In the genomic region with DNA sequence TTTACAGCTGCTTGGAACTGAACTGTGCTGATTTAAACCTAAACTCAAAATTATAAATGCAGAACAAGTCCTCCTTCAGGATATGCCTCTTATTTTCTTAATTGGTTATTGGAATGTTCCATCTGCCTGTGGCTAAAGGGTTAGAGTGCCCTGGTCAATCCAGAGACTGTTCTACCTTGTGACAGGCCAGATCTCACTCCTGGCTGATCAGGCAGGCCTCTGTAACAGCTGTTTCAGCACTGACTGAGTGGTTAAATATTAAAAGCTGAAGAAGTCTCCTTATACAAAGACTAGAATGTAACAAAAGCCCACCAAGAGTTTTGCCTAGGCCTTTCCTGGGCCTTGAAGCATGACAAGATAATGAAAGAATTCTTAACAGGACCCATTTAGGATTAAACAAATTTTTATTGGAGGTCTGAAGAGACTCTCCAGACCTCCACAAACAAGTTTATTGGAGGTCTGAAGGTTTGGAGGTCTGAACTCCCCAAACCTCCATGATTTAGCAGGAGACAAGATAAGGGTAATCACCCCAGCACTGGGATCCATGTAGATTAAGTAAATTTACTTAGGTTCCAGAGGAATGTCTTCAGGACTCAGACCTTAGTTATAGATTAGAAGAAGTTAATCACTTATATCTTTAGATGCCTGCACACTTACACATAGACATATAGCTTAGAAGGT, we compare ENCODE assay signal across 18 cellular contexts. TPM values are rescaled to one million over a fixed set of nuclear protein-coding genes. Genes with fewer than 3 reads are reported as not detected.
DNase-seq lines count a peak whose midpoint lies in the region; ATAC-seq and TF ChIP-seq lines count a peak whose summit lies in the region.
"Had no signal": no experiment of that assay in that cellular context is flagged by ENCODE, and none has a peak within 500 bp of the region (broad histone marks: within the 10 kb centered on the region; RNA-seq: fewer than 3 reads in every experiment).

No MANE protein-coding gene starts in this region.

- no peak overlapping the region for H3K27ac Mint-ChIP-seq in activated CD8-positive, alpha-beta memory T cell treated with anti-CD3 and anti-CD28 coated beads, Interleukin-2, amount 10 ng/mL, durations not matched to agents 7 days and 5 days
- H3K27ac Mint-ChIP-seq: CD4-positive, alpha-beta memory T cell had no signal

- no peaks in the 10 kb centered on the region for H3K79me2 ChIP-seq in SK-N-SH (ENCODE audit: insufficient read depth)

- no peak for TF ChIP-seq RAD21 in SK-N-SH (IDR thresholded peaks at IDR 0.05; ENCODE audit: low read length)

- H3K27ac ChIP-seq in ascending aorta: peak overlapping the region; percentile 65 to 79
- H3K27ac ChIP-seq in SK-N-SH (ENCODE audit: low read depth in 2 of 2, low read length in 1 of 2): no peak overlapping the region
- H3K27ac ChIP-seq in WERI-Rb-1: no peak overlapping the region
- H3K27ac ChIP-seq: Peyer's patch had no signal

- peaks cover 0 to 8% of the 10 kb centered on the region in 2 donors for H3K9me3 ChIP-seq in ascending aorta
- no peaks in the 10 kb centered on the region; the same call in 1 of the 2 replicates for H3K9me3 ChIP-seq in SK-N-SH
- no peaks in the 10 kb centered on the region for H3K9me3 ChIP-seq in WERI-Rb-1 (ENCODE audit: severe bottlenecking)
- H3K9me3 ChIP-seq: BE2C had no signal

- H3K27me3 Mint-ChIP-seq in activated CD8-positive, alpha-beta memory T cell treated with anti-CD3 and anti-CD28 coated beads, Interleukin-2, amount 10 ng/mL, durations not matched to agents 7 days and 5 days: peaks cover 15% of the 10 kb centered on the region

- H3K36me3 ChIP-seq in ascending aorta (no peaks in the 10 kb centered on the region), SK-N-SH (replicated peaks in 1 of 2; ENCODE audit: control insufficient read depth in 1 of 2, insufficient read depth in 2 of 2, low read length in 1 of 2) (no peaks in the 10 kb centered on the region), WERI-Rb-1 (no peaks in the 10 kb centered on the region)
- H3K36me3 ChIP-seq: BE2C, Peyer's patch had no signal

- no peak for DNase-seq in ascending aorta (ENCODE audit: low spot score in 2 of 2)
- DNase-seq in kidney tubule cell (ENCODE audit: low spot score): peak; percentile 30
- DNase-seq in SK-N-SH: no peak
- DNase-seq in activated CD8-positive, alpha-beta memory T cell treated with anti-CD3 and anti-CD28 coated beads, Interleukin-2, amount 10 ng/mL, durations not matched to agents 7 days and 5 days: no peak
- DNase-seq in WERI-Rb-1: no peak
- DNase-seq: BE2C; CD4-positive, alpha-beta memory T cell; DND-41; GF-D8; HCEC 1CT; NCI-H1105 treated with DMSO at 0.1 percent for 48 hours; NCI-H187; NCI-H446; NCI-H748 treated with DMSO at 0.1 percent for 48 hours; Peyer's patch; Right ventricle myocardium superior had no signal

- CTCF ChIA-PET in SK-N-SH (lab: Yijun Ruan, JAX): interaction anchor here (1.2 kb wide), 1 partner anchor 17 kb away, joined by 4 read pairs; no protein-coding TSS in a partner anchor
- CTCF ChIA-PET in activated CD8-positive, alpha-beta memory T cell treated with anti-CD3 and anti-CD28 coated beads, Interleukin-2, amount 10 ng/mL, durations not matched to agents 7 days and 5 days (lab: Charles Lee): no interaction called here

- H4K20me1 ChIP-seq in SK-N-SH (ENCODE audit: insufficient read depth): no peaks in the 10 kb centered on the region

- H3K9me3 Mint-ChIP-seq in activated CD8-positive, alpha-beta memory T cell treated with anti-CD3 and anti-CD28 coated beads, Interleukin-2, amount 10 ng/mL, durations not matched to agents 7 days and 5 days (ENCODE audit: low read depth): peaks cover 5% of the 10 kb centered on the region

- H3K4me3 ChIP-seq in ascending aorta (no peak overlapping the region), SK-N-SH (ENCODE audit: low read depth in 2 of 2, low read length in 1 of 2) (no peak overlapping the region), WERI-Rb-1 (ENCODE audit: low read depth, low read length) (no peak overlapping the region)
- H3K4me3 ChIP-seq: Peyer's patch had no signal

- no peaks in the 10 kb centered on the region for H3K9me2 ChIP-seq in SK-N-SH

- H3K27me3 ChIP-seq in ascending aorta (no peaks in the 10 kb centered on the region), SK-N-SH (ENCODE audit: insufficient read depth) (no peaks in the 10 kb centered on the region), WERI-Rb-1 (ENCODE audit: insufficient read depth, low read depth, severe bottlenecking) (no peaks in the 10 kb centered on the region)
- H3K27me3 ChIP-seq: BE2C, Peyer's patch had no signal

- H2AFZ ChIP-seq in SK-N-SH (ENCODE audit: low read depth): no peak overlapping the region

- no peak overlapping the region for H3K9ac ChIP-seq in SK-N-SH

- POLR2A ChIA-PET in SK-N-SH (lab: Yijun Ruan, JAX): no interaction called here

- H3K4me3 Mint-ChIP-seq in activated CD8-positive, alpha-beta memory T cell treated with anti-CD3 and anti-CD28 coated beads, Interleukin-2, amount 10 ng/mL, durations not matched to agents 7 days and 5 days: no peak overlapping the region
- H3K4me3 Mint-ChIP-seq: CD4-positive, alpha-beta memory T cell had no signal

- no peak for TF ChIP-seq EP300 in SK-N-SH (IDR thresholded peaks at IDR 0.05; ENCODE audit: borderline replicate concordance in 1 of 2, low read depth in 1 of 2, low read length in 1 of 2)

- TF ChIP-seq CTCF in ascending aorta (IDR thresholded peaks at IDR 0.05) (no peak), SK-N-SH (IDR thresholded peaks at IDR 0.05) (no peak), WERI-Rb-1 (IDR thresholded peaks at IDR 0.05; ENCODE audit: low read depth, low read length) (no peak)

- H3K4me1 ChIP-seq in ascending aorta: peaks cover 0 to 12% of the 10 kb centered on the region in 2 donors
- H3K4me1 ChIP-seq in SK-N-SH (ENCODE audit: control insufficient read depth in 1 of 2, insufficient read depth in 2 of 2, low read depth in 1 of 2, low read length in 1 of 2): peaks cover 5 to 6% of the 10 kb centered on the region in 2 experiments; a peak in 2 of 4 replicates
- H3K4me1 ChIP-seq: BE2C, Peyer's patch had no signal

- no peak overlapping the region for H3K4me2 ChIP-seq in SK-N-SH

- intact Hi-C loops in ascending aorta (cut with DNase I): no loop called here

- H3K36me3 Mint-ChIP-seq in activated CD8-positive, alpha-beta memory T cell treated with anti-CD3 and anti-CD28 coated beads, Interleukin-2, amount 10 ng/mL, durations not matched to agents 7 days and 5 days: peaks cover 9% of the 10 kb centered on the region
- H3K36me3 Mint-ChIP-seq: CD4-positive, alpha-beta memory T cell had no signal

- ATAC-seq in HG02678 (IDR thresholded peaks at IDR 0.05; ENCODE audit: unreplicated experiment) (peak; percentile 42), GM19452 (IDR thresholded peaks at IDR 0.05; ENCODE audit: unreplicated experiment) (no peak)
- no peak for ATAC-seq in activated CD8-positive, alpha-beta memory T cell treated with anti-CD3 and anti-CD28 coated beads, Interleukin-2, amount 10 ng/mL, durations not matched to agents 7 days and 5 days

- H3F3A ChIP-seq in SK-N-SH (replicated peaks; ENCODE audit: insufficient read depth): no peaks in the 10 kb centered on the region

- H3K4me1 Mint-ChIP-seq in activated CD8-positive, alpha-beta memory T cell treated with anti-CD3 and anti-CD28 coated beads, Interleukin-2, amount 10 ng/mL, durations not matched to agents 7 days and 5 days: peaks cover 25% of the 10 kb centered on the region
- H3K4me1 Mint-ChIP-seq: CD4-positive, alpha-beta memory T cell had no signal

TF ChIP-seq in SK-N-SH, 30 proteins besides CTCF, POLR2A, EP300 and RAD21 (continues in another document):
- TF ChIP-seq, protein P1, sequence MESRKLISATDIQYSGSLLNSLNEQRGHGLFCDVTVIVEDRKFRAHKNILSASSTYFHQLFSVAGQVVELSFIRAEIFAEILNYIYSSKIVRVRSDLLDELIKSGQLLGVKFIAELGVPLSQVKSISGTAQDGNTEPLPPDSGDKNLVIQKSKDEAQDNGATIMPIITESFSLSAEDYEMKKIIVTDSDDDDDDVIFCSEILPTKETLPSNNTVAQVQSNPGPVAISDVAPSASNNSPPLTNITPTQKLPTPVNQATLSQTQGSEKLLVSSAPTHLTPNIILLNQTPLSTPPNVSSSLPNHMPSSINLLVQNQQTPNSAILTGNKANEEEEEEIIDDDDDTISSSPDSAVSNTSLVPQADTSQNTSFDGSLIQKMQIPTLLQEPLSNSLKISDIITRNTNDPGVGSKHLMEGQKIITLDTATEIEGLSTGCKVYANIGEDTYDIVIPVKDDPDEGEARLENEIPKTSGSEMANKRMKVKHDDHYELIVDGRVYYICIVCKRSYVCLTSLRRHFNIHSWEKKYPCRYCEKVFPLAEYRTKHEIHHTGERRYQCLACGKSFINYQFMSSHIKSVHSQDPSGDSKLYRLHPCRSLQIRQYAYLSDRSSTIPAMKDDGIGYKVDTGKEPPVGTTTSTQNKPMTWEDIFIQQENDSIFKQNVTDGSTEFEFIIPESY (IDR thresholded peaks at IDR 0.05; ENCODE audit: borderline replicate concordance, low read depth): no peak
- no peak for TF ChIP-seq GABPA (IDR thresholded peaks at IDR 0.05; ENCODE audit: low read depth)
- no peak for TF ChIP-seq TEAD4 (IDR thresholded peaks at IDR 0.05; ENCODE audit: borderline replicate concordance, insufficient read depth)
- TF ChIP-seq FOXM1 (IDR thresholded peaks at IDR 0.05; ENCODE audit: low read depth): no peak
- no peak for TF ChIP-seq MXI1 (IDR thresholded peaks at IDR 0.05; ENCODE audit: low read depth, low read length)
- TF ChIP-seq NRF1 (IDR thresholded peaks at IDR 0.05; ENCODE audit: low read depth, low read length): no peak
- TF ChIP-seq, protein P2, sequence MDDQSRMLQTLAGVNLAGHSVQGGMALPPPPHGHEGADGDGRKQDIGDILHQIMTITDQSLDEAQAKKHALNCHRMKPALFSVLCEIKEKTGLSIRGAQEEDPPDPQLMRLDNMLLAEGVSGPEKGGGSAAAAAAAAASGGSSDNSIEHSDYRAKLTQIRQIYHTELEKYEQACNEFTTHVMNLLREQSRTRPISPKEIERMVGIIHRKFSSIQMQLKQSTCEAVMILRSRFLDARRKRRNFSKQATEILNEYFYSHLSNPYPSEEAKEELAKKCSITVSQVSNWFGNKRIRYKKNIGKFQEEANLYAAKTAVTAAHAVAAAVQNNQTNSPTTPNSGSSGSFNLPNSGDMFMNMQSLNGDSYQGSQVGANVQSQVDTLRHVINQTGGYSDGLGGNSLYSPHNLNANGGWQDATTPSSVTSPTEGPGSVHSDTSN (IDR thresholded peaks at IDR 0.05): no peak
- TF ChIP-seq NFIC (IDR thresholded peaks at IDR 0.05; ENCODE audit: borderline replicate concordance): no peak

RNA-seq across cellular contexts. Expression of a gene that starts 35.8 kb away (rescaled TPM):
- total RNA-seq in ascending aorta: not detected
- 0.28 and 0.29 TPM in 2 replicates for polyA plus RNA-seq in SK-N-SH (2012; rRNA removed)
- 0.01 and 0.04 TPM in 2 replicates for polyA plus RNA-seq in SK-N-SH (2012; cell fraction: cytosol; rRNA removed)
- 1.4 and 1.6 TPM in 2 replicates for polyA plus RNA-seq in SK-N-SH (2012; cell fraction: nucleus; rRNA removed)
- total RNA-seq in activated CD8-positive, alpha-beta memory T cell treated with anti-CD3 and anti-CD28 coated beads, Interleukin-2, amount 10 ng/mL, durations not matched to agents 7 days and 5 days: under 1 TPM; 0.61 to 0.91 TPM
- polyA plus RNA-seq: CD4-positive, alpha-beta memory T cell had no signal

Comparison
In these comparisons a context has a peak if more than half of its experiments do, and no peak if none do; other contexts are left out.
1. H3K27ac ChIP-seq: peak in ascending aorta (2 of 2); none in SK-N-SH (0 of 2) and WERI-Rb-1 (single experiment).